ENCODE assay signal across 13 cellular contexts in the genomic region with DNA sequence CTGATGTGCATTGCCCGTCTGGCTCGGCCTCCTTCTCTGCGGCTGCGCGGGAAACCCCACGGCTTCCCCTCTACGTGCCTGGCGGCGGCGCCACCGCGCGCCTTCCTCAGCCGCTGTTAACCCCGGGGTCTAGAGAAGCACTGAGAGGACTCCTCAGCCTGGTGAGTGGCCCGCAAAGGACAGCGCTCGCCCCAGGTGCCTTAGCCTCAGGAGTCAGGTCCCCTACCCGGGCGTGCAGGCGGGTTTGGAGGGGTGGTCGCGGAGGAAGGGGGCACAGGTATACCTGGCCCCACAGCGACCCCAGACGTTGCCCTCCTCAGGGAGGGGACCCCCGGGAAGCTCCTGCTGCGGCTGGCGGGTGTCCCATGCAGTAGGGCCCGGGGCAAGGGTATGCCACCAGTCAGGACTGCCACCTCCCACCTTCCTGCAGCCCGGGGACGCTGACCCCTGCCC. TPM values are rescaled to one million over a fixed set of nuclear protein-coding genes. Genes with fewer than 3 reads are reported as not detected.
DNase-seq lines count a peak whose midpoint lies in the region; ATAC-seq and TF ChIP-seq lines count a peak whose summit lies in the region.
"Had no signal": no experiment of that assay in that cellular context is flagged by ENCODE, and none has a peak within 500 bp of the region (broad histone marks: within the 10 kb centered on the region; RNA-seq: fewer than 3 reads in every experiment).

No MANE protein-coding gene starts in this region.

- no peak overlapping the region for H3K27ac Mint-ChIP-seq in stimulated activated naive CD8-positive, alpha-beta T cell treated with anti-CD3 and anti-CD28 coated beads, Interleukin-15, amount 100 ng/mL, for 72 hours
- H3K27ac Mint-ChIP-seq in WTC11 = no peak overlapping the region

- H3K4me3 ChIP-seq in aorta (ENCODE audit: low read length in 2 of 2) = no peak overlapping the region
- H3K4me3 ChIP-seq: BLaER1 treated with 17β-estradiol and CSF1 and Interleukin-3, amounts not matched to agents 10 nM and 100 nM had no signal

- CTCF ChIA-PET in WTC11 (lab: Charles Lee) = no interaction called here

- DNase-seq in stimulated activated naive CD8-positive, alpha-beta T cell treated with anti-CD3 and anti-CD28 coated beads, Interleukin-15, amount 100 ng/mL, for 72 hours = no peak
- no peak for DNase-seq in stimulated activated naive CD8-positive, alpha-beta T cell treated with anti-CD3 and anti-CD28 coated beads, Interleukin-15, Interleukin-2, amounts not matched to agents 100 U/mL and 50 U/mL, for 24 hours
- DNase-seq in WTC11 (ENCODE audit: low spot score) (peak; percentile 22), iPS-NIHi11 (ENCODE audit: low spot score) (peak; percentile 11), aorta (no peak), ureter (ENCODE audit: low spot score) (no peak), sciatic nerve (ENCODE audit: low spot score) (no peak)
- DNase-seq: ACHN; CD4-positive, CD25-positive, alpha-beta regulatory T cell; DMS 273 treated with DMSO at 0.1 percent for 48 hours had no signal

- H3K4me1 Mint-ChIP-seq in stimulated activated naive CD8-positive, alpha-beta T cell treated with anti-CD3 and anti-CD28 coated beads, Interleukin-15, amount 100 ng/mL, for 72 hours = no peaks in the 10 kb centered on the region
- H3K4me1 Mint-ChIP-seq in WTC11 = peaks cover 3% of the 10 kb centered on the region; the same call in 1 of the 2 replicates
- H3K4me1 Mint-ChIP-seq: CD4-positive, CD25-positive, alpha-beta regulatory T cell had no signal

- H3K4me3 Mint-ChIP-seq in stimulated activated naive CD8-positive, alpha-beta T cell treated with anti-CD3 and anti-CD28 coated beads, Interleukin-15, amount 100 ng/mL, for 72 hours = no peak overlapping the region
- H3K4me3 Mint-ChIP-seq in WTC11 = no peak overlapping the region
- H3K4me3 Mint-ChIP-seq: CD4-positive, CD25-positive, alpha-beta regulatory T cell had no signal

- TF ChIP-seq CTCF in WTC11 (IDR thresholded peaks at IDR 0.05) = no peak

- POLR2A ChIA-PET in WTC11 (lab: Charles Lee) = no interaction called here

- H3K27me3 ChIP-seq in aorta (ENCODE audit: control insufficient read depth in 1 of 2, insufficient read depth in 2 of 2, low read length in 1 of 2) = no peaks in the 10 kb centered on the region
- H3K27me3 ChIP-seq: BLaER1 treated with 17β-estradiol and CSF1 and Interleukin-3, amounts not matched to agents 10 nM and 100 nM had no signal

- 83% methylated on average over 31 of the region's 31 CpGs for WGBS in aorta, 2 donors

- H3K27me3 Mint-ChIP-seq in stimulated activated naive CD8-positive, alpha-beta T cell treated with anti-CD3 and anti-CD28 coated beads, Interleukin-15, amount 100 ng/mL, for 72 hours = no peaks in the 10 kb centered on the region
- no peaks in the 10 kb centered on the region for H3K27me3 Mint-ChIP-seq in WTC11 (ENCODE audit: low read depth)

- H3K9me3 Mint-ChIP-seq in stimulated activated naive CD8-positive, alpha-beta T cell treated with anti-CD3 and anti-CD28 coated beads, Interleukin-15, amount 100 ng/mL, for 72 hours = no peaks in the 10 kb centered on the region
- H3K9me3 Mint-ChIP-seq in WTC11 = no peaks in the 10 kb centered on the region
- H3K9me3 Mint-ChIP-seq: CD4-positive, CD25-positive, alpha-beta regulatory T cell had no signal

- peak; percentile 48 for ATAC-seq in stimulated activated naive CD8-positive, alpha-beta T cell treated with anti-CD3 and anti-CD28 coated beads, Interleukin-15, amount 100 ng/mL, for 72 hours
- ATAC-seq in stimulated activated naive CD8-positive, alpha-beta T cell treated with anti-CD3 and anti-CD28 coated beads, Interleukin-15, Interleukin-2, amounts not matched to agents 100 U/mL and 50 U/mL, for 24 hours = no peak
- ATAC-seq in WTC11 (peak; percentile 64), aorta (ENCODE audit: low FRiP score) (peak; percentile 60), GM18520 (IDR thresholded peaks at IDR 0.05; ENCODE audit: unreplicated experiment) (no peak), sciatic nerve (no peak)

- no peaks in the 10 kb centered on the region for H3K36me3 Mint-ChIP-seq in WTC11
- H3K36me3 Mint-ChIP-seq: CD4-positive, CD25-positive, alpha-beta regulatory T cell had no signal

- no peaks in the 10 kb centered on the region for H3K36me3 ChIP-seq in aorta (ENCODE audit: control insufficient read depth in 1 of 2, insufficient read depth in 2 of 2, low read length in 1 of 2)
- H3K36me3 ChIP-seq: BLaER1 treated with 17β-estradiol and CSF1 and Interleukin-3, amounts not matched to agents 10 nM and 100 nM had no signal

- no peak overlapping the region for H3K27ac ChIP-seq in aorta (ENCODE audit: low read depth in 1 of 2, low read length in 2 of 2)
- H3K27ac ChIP-seq: BLaER1 treated with 17β-estradiol and CSF1 and Interleukin-3, amounts not matched to agents 10 nM and 100 nM; HL-60 had no signal

- intact Hi-C loops in aorta (cut with DNase I) (no loop called here), sciatic nerve (cut with DNase I) (no loop called here)

- H3K9me3 ChIP-seq in aorta (ENCODE audit: control insufficient read depth, low read length) = no peaks in the 10 kb centered on the region

- H3K4me1 ChIP-seq in aorta (ENCODE audit: control insufficient read depth in 1 of 2, insufficient read depth in 2 of 2, low read length in 2 of 2) = no peaks in the 10 kb centered on the region

TF ChIP-seq in WTC11, 78 proteins besides CTCF, POLR2A, EP300 and RAD21 (continues in another document):
- TF ChIP-seq ATF2 (CRISPR knock-in tag; IDR thresholded peaks at IDR 0.05; ENCODE audit: borderline replicate concordance, low read depth) = no peak
- no peak for TF ChIP-seq ZNF416 (CRISPR knock-in tag; IDR thresholded peaks at IDR 0.05)
- TF ChIP-seq, protein P1, sequence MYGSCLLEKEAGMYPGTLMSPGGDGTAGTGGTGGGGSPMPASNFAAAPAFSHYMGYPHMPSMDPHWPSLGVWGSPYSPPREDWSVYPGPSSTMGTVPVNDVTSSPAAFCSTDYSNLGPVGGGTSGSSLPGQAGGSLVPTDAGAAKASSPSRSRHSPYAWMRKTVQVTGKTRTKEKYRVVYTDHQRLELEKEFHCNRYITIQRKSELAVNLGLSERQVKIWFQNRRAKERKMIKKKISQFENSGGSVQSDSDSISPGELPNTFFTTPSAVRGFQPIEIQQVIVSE (CRISPR knock-in tag; IDR thresholded peaks at IDR 0.05; ENCODE audit: borderline replicate concordance) = no peak
- TF ChIP-seq STAT6 (CRISPR knock-in tag; conservative IDR thresholded peaks at IDR 0.05; ENCODE audit: low read depth) = no peak
- no peak for TF ChIP-seq ZNF121 (CRISPR knock-in tag; IDR thresholded peaks at IDR 0.05)
- no peak for TF ChIP-seq ELF4 (CRISPR knock-in tag; IDR thresholded peaks at IDR 0.05; ENCODE audit: low read depth)
- TF ChIP-seq GABPB1 (CRISPR knock-in tag; IDR thresholded peaks at IDR 0.05) = no peak
- TF ChIP-seq, protein P2, sequence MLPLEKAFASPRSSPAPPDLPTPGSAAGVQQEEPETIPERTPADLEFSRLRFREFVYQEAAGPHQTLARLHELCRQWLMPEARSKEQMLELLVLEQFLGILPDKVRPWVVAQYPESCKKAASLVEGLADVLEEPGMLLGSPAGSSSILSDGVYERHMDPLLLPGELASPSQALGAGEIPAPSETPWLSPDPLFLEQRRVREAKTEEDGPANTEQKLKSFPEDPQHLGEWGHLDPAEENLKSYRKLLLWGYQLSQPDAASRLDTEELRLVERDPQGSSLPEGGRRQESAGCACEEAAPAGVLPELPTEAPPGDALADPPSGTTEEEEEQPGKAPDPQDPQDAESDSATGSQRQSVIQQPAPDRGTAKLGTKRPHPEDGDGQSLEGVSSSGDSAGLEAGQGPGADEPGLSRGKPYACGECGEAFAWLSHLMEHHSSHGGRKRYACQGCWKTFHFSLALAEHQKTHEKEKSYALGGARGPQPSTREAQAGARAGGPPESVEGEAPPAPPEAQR (CRISPR knock-in tag; IDR thresholded peaks at IDR 0.05) = no peak

RNA-seq across cellular contexts. Expression of gene ARL5B, which starts 51.0 kb away (rescaled TPM):
- total RNA-seq in WTC11 (2021) = 37.6 to 44.1 TPM (median 39.4 TPM) in 3 replicates
- 10 to 100 TPM; 13.2 to 17.6 TPM for total RNA-seq in aorta
- polyA plus RNA-seq in aorta = 1 to 10 TPM; 3.5 to 4.1 TPM
- total RNA-seq in ureter = 11.8 TPM
- 16.2 TPM for total RNA-seq in sciatic nerve

RNA-seq across cellular contexts. Expression of gene NSUN6, which starts 58.8 kb away (rescaled TPM):
- total RNA-seq in WTC11 (2021) (14.7 to 15.5 TPM (median 15.1 TPM) in 3 replicates), aorta (10 to 100 TPM; 10.3 to 13.5 TPM), ureter (33.5 TPM), sciatic nerve (20.9 TPM)
- 10 to 100 TPM in 1 of 2 donors, 1 to 10 TPM in 1; 4.1 to 10.7 TPM for polyA plus RNA-seq in aorta

Comparison
In these comparisons a context has a peak if more than half of its experiments do, and no peak if none do; other contexts are left out.
1. ATAC-seq: peak in stimulated activated naive CD8-positive, alpha-beta T cell treated with anti-CD3 and anti-CD28 coated beads, Interleukin-15, amount 100 ng/mL, for 72 hours (single experiment), WTC11 (single experiment) and aorta (single experiment); none in stimulated activated naive CD8-positive, alpha-beta T cell treated with anti-CD3 and anti-CD28 coated beads, Interleukin-15, Interleukin-2, amounts not matched to agents 100 U/mL and 50 U/mL, for 24 hours (single experiment), GM18520 (single experiment) and sciatic nerve (single experiment).
2. DNase-seq: peak in WTC11 (single experiment) and iPS-NIHi11 (single experiment); none in stimulated activated naive CD8-positive, alpha-beta T cell treated with anti-CD3 and anti-CD28 coated beads, Interleukin-15, amount 100 ng/mL, for 72 hours (0 of 2), stimulated activated naive CD8-positive, alpha-beta T cell treated with anti-CD3 and anti-CD28 coated beads, Interleukin-15, Interleukin-2, amounts not matched to agents 100 U/mL and 50 U/mL, for 24 hours (single experiment), aorta (0 of 2), ureter (single experiment) and sciatic nerve (single experiment).